ENCODE assay signal across 10 cellular contexts in genomic region chr3:140170612-140171011, GRCh38.
DNase-seq lines count a peak whose midpoint lies in the region; ATAC-seq and TF ChIP-seq lines count a peak whose summit lies in the region.
"Had no signal": no experiment of that assay in that cellular context is flagged by ENCODE, and none has a peak within 500 bp of the region (broad histone marks: within the 10 kb centered on the region; RNA-seq: fewer than 3 reads in every experiment).

No MANE protein-coding gene starts in this region.

- peak; percentile 68 for DNase-seq in RPMI8226
- DNase-seq in stimulated activated CD4-positive, alpha-beta T cell treated with anti-CD3 and anti-CD28 coated beads, Interleukin-4, amount 100 ng/mL, for 4 hours, result no peak
- no peak for DNase-seq in RKO (ENCODE audit: low spot score)
- DNase-seq in lower leg skin (ENCODE audit: low spot score in 2 of 2), result no peak
- no peak for DNase-seq in hippocampal formation (lab: John Stamatoyannopoulos, UW)
- DNase-seq: glutamatergic neuron had no signal

- ATAC-seq in GM18511 (IDR thresholded peaks at IDR 0.05; ENCODE audit: unreplicated experiment) (peak; percentile 100), GM21390 (IDR thresholded peaks at IDR 0.05; ENCODE audit: unreplicated experiment) (peak; percentile 99), HG03097 (IDR thresholded peaks at IDR 0.05; ENCODE audit: low FRiP score, unreplicated experiment) (peak; percentile 97)

- 60 to 67% methylated on average over 1 of the region's 1 CpG for WGBS in lower leg skin, 2 donors

- TF ChIP-seq POLR2A in lower leg skin (IDR thresholded peaks at IDR 0.05), result no peak

- TF ChIP-seq CTCF in lower leg skin (IDR thresholded peaks at IDR 0.05), result no peak

- H3K4me3 ChIP-seq in lower leg skin (ENCODE audit: low read depth, poor library complexity, severe bottlenecking), result no peak overlapping the region
- H3K4me3 ChIP-seq: thoracic aorta had no signal

- intact Hi-C loops in lower leg skin (cut with DNase I; ENCODE audit: low total_unique reads), result no loop called here
